Comparison of ENCODE assay signal across 8 cellular contexts in genomic region chr19:52637718-52638585, GRCh38. TPM values are rescaled to one million over a fixed set of nuclear protein-coding genes. Genes with fewer than 3 reads are reported as not detected.
A peak's percentile ranks its signal among the peaks of the same experiment; 100 is the strongest.
DNase-seq lines count a peak whose midpoint lies in the region; ATAC-seq and TF ChIP-seq lines count a peak whose summit lies in the region.

ZNF83 (minus strand) TSS chr19:52638355.

- H3K9me3 Mint-ChIP-seq in activated CD4-positive, alpha-beta T cell treated with anti-CD3 and anti-CD28 coated beads for 36 hours (ENCODE audit: low read depth) = peaks cover 10% of the 10 kb centered on the region

- H3K4me1 Mint-ChIP-seq in activated CD4-positive, alpha-beta T cell treated with anti-CD3 and anti-CD28 coated beads for 36 hours = peaks cover 13% of the 10 kb centered on the region

- H3K4me3 ChIP-seq in choroid plexus epithelial cell (ENCODE audit: low read depth, low read length) = peak within 1 kb of the TSS; percentile 81

- peak within 1 kb of the TSS; percentile 92 for H3K4me3 Mint-ChIP-seq in activated CD4-positive, alpha-beta T cell treated with anti-CD3 and anti-CD28 coated beads for 36 hours

- ATAC-seq in GM18868 (IDR thresholded peaks at IDR 0.05; ENCODE audit: unreplicated experiment) = peak; percentile 80
- ATAC-seq in HG03139 (IDR thresholded peaks at IDR 0.05; ENCODE audit: unreplicated experiment) = peak; percentile 74
- ATAC-seq in activated CD4-positive, alpha-beta T cell treated with anti-CD3 and anti-CD28 coated beads for 36 hours = peak; percentile 97

- intact Hi-C loops in activated CD4-positive, alpha-beta T cell treated with anti-CD3 and anti-CD28 coated beads for 36 hours (cut with DNase I, micrococcal nuclease) = loop anchor here (1.0 to 5.0 kb wide), 19 partner anchors 37 to 727 kb away; partner anchors contain the start of genes ZNF808 (in 2 of the 2), ZNF160 (in 1 of the 2), ZNF320 (in 1 of the 2) and ZNF525 (in 1 of the 2)

- TF ChIP-seq CTCF in choroid plexus epithelial cell (conservative IDR thresholded peaks at IDR 0.05; ENCODE audit: low read depth, low read length) = no peak

- CTCF ChIA-PET in activated CD4-positive, alpha-beta T cell treated with anti-CD3 and anti-CD28 coated beads for 36 hours (lab: Charles Lee) = no interaction called here

- H3K27ac Mint-ChIP-seq in activated CD4-positive, alpha-beta T cell treated with anti-CD3 and anti-CD28 coated beads for 36 hours = peak within 1 kb of the TSS; percentile 96

- DNase-seq in A172 (ENCODE audit: low spot score) = peak; percentile 89
- peak; percentile 84 for DNase-seq in NCI-H460 (ENCODE audit: extremely low read depth, low read depth)
- peak; percentile 99 for DNase-seq in activated CD4-positive, alpha-beta T cell treated with anti-CD3 and anti-CD28 coated beads for 36 hours
- peak; percentile 95 for DNase-seq in choroid plexus epithelial cell (ENCODE audit: low read depth)
- DNase-seq in kidney tubule cell (ENCODE audit: low spot score) = peak; percentile 95
- DNase-seq in stimulated activated CD4-positive, alpha-beta T cell treated with anti-CD3 and anti-CD28 coated beads, Interleukin-1b, Interleukin-23, amount 100 ng/mL, for 1 hour (ENCODE audit: low read depth in 2 of 2) = peak; percentile 77 to 88

- POLR2A ChIA-PET in activated CD4-positive, alpha-beta T cell treated with anti-CD3 and anti-CD28 coated beads for 36 hours (lab: Charles Lee) = interaction anchor here (0.6 kb wide), 2 partner anchors 94 to 259 kb away, joined by 3 read pairs; no protein-coding TSS in a partner anchor

- H3K27me3 Mint-ChIP-seq in activated CD4-positive, alpha-beta T cell treated with anti-CD3 and anti-CD28 coated beads for 36 hours = no peaks in the 10 kb centered on the region

- peaks cover 23% of the 10 kb centered on the region for H3K36me3 Mint-ChIP-seq in activated CD4-positive, alpha-beta T cell treated with anti-CD3 and anti-CD28 coated beads for 36 hours (ENCODE audit: low read depth)

RNA-seq across cellular contexts. Expression of gene ZNF83, which starts in this region (rescaled TPM):
- 57.1 and 57.3 TPM in 2 replicates for total RNA-seq in A172 (2014; rRNA removed; shearing (Covaris generic))
- 30.9 and 34.6 TPM in 2 replicates for total RNA-seq in NCI-H460 (2014; rRNA removed; shearing (Covaris generic))
- 57.7 and 91.0 TPM in 2 replicates for polyA plus RNA-seq in NCI-H460 (2014; cell fraction: nucleus; rRNA removed)
- 10 to 100 TPM; 23.8 to 27.5 TPM for total RNA-seq in activated CD4-positive, alpha-beta T cell treated with anti-CD3 and anti-CD28 coated beads for 36 hours

Comparison
In these comparisons a context has a peak if more than half of its experiments do, and no peak if none do; other contexts are left out.
1. Peak in every context shown above with its lines: DNase-seq, ATAC-seq and H3K4me3 ChIP-seq.